Comparison of ENCODE assay signal across 9 cellular contexts in the genomic region with DNA sequence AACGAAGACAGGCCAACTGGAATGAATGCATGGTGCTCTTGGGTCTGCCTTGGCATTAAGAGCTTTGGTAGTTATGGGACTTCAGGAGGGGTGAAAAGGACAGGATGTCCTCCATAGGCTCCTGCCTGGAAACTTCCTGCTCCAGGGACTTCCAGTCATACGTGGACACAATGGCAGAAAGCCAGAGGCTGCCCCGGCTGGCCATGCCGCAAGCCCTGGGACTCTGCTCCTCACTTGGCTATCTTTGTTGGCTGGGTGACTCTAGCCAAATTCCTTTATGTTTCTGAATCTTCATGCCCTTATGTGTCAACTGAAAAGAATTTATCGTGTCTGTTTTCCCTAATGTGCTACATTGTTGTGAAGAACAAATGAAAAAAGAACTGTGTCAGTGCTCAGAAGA.
A peak's percentile ranks its signal among the peaks of the same experiment; 100 is the strongest.
DNase-seq lines count a peak whose midpoint lies in the region; ATAC-seq, FAIRE-seq and TF ChIP-seq lines count a peak whose summit lies in the region.
"Had no signal": no experiment of that assay in that cellular context is flagged by ENCODE, and none has a peak within 500 bp of the region (broad histone marks: within the 10 kb centered on the region; RNA-seq: fewer than 3 reads in every experiment).

No MANE protein-coding gene starts in this region.

- H3K4ac ChIP-seq in trophoblast cell (ENCODE audit: low read depth, low read length), result no peak overlapping the region

- H3K4me1 ChIP-seq in astrocyte (ENCODE audit: insufficient read depth, low read length) (peaks cover 15% of the 10 kb centered on the region), heart left ventricle (peaks cover 0 to 38% (median 14%) of the 10 kb centered on the region in 12 donors), trophoblast cell (ENCODE audit: control insufficient read depth in 1 of 2, insufficient read depth in 2 of 2, low read length in 2 of 2) (peaks cover 8 to 11% of the 10 kb centered on the region in 2 experiments)

- 12 to 25% (median 15%) methylated on average over 5 of the region's 5 CpGs for WGBS in heart left ventricle, 4 donors
- no CpG with 5 or more reads among the region's 5 CpGs for WGBS in trophoblast cell (ENCODE audit: extremely low coverage, insufficient coverage, insufficient read length)

- H4K8ac ChIP-seq in trophoblast cell (ENCODE audit: low read depth, low read length), result no peak overlapping the region

- H2AK5ac ChIP-seq in trophoblast cell (ENCODE audit: low read length), result no peak overlapping the region

- H3K36me3 ChIP-seq in astrocyte (ENCODE audit: insufficient read depth, low read length), result no peaks in the 10 kb centered on the region
- H3K36me3 ChIP-seq in heart left ventricle, result no peaks in the 10 kb centered on the region
- no peaks in the 10 kb centered on the region for H3K36me3 ChIP-seq in trophoblast cell (ENCODE audit: control insufficient read depth in 1 of 2, insufficient read depth in 2 of 2, low read length in 2 of 2)

- H4K12ac ChIP-seq in trophoblast cell (ENCODE audit: low read depth, low read length), result no peak overlapping the region

- peak; percentile 80 for FAIRE-seq in astrocyte (lab: Jason Lieb, UNC)

- H3K18ac ChIP-seq in trophoblast cell (ENCODE audit: low read length), result peak overlapping the region; percentile 32

- peak overlapping the region; percentile 63 for H3K4me2 ChIP-seq in astrocyte (ENCODE audit: low read length)
- H3K4me2 ChIP-seq in trophoblast cell (ENCODE audit: low read length), result no peak overlapping the region

- H3K23ac ChIP-seq in trophoblast cell (ENCODE audit: low read length), result no peak overlapping the region

- no peak for TF ChIP-seq POLR2A in heart left ventricle (IDR thresholded peaks at IDR 0.05)

- H3K36me3 Mint-ChIP-seq in astrocyte (ENCODE audit: low read depth, unreplicated experiment), result peaks cover 5% of the 10 kb centered on the region

- peak; percentile 49 for DNase-seq in Daoy (ENCODE audit: low read depth)
- peak; percentile 77 for DNase-seq in astrocyte (ENCODE audit: low read depth)
- peak; percentile 53 to 81 (median 65) for DNase-seq in heart left ventricle
- DNase-seq in trophoblast cell, result peak; percentile 11 to 57
- no peak for DNase-seq in SIG-M5 (lab: John Stamatoyannopoulos, UW)
- no peak for DNase-seq in midbrain (lab: John Stamatoyannopoulos, UW)
- DNase-seq in activated CD8-positive, alpha-beta memory T cell treated with anti-CD3 and anti-CD28 coated beads for 24 hours, result no peak

- intact Hi-C loops in heart left ventricle (cut with DNase I), result loop anchor here in 1 of 10 donors (10.0 kb wide), 1 partner anchor 226 kb away; no protein-coding TSS in a partner anchor

- no peak overlapping the region for H4K91ac ChIP-seq in trophoblast cell (ENCODE audit: low read depth, low read length)

- peaks cover 27% of the 10 kb centered on the region for H3K4me1 Mint-ChIP-seq in astrocyte (ENCODE audit: low read depth, unreplicated experiment)

- TF ChIP-seq CTCF in astrocyte (IDR thresholded peaks at IDR 0.05; ENCODE audit: insufficient read depth, low read depth, low read length) (no peak), heart left ventricle (IDR thresholded peaks at IDR 0.05) (no peak)

- H4K20me1 ChIP-seq in astrocyte (ENCODE audit: insufficient read depth, low read length), result peaks cover 8% of the 10 kb centered on the region

- H3K9ac ChIP-seq in astrocyte (ENCODE audit: low read length), result peak overlapping the region; percentile 37
- H3K9ac ChIP-seq in trophoblast cell (ENCODE audit: low read length), result no peak overlapping the region

- H3K27ac ChIP-seq in astrocyte (ENCODE audit: low read depth, low read length), result peak overlapping the region; percentile 69
- H3K27ac ChIP-seq in heart left ventricle, result peak overlapping the region in 4 of 12 donors; percentile 9 to 42 (median 38)
- H3K27ac ChIP-seq in trophoblast cell (ENCODE audit: low read depth, low read length), result no peak overlapping the region

- H2BK12ac ChIP-seq in trophoblast cell (ENCODE audit: low read length), result no peak overlapping the region

- peak overlapping the region; percentile 94 for H3K27ac Mint-ChIP-seq in astrocyte (ENCODE audit: unreplicated experiment)

- H3K79me1 ChIP-seq in trophoblast cell (ENCODE audit: low read length), result no peaks in the 10 kb centered on the region

- no peak overlapping the region for H2BK5ac ChIP-seq in trophoblast cell (ENCODE audit: low read depth, low read length, poor library complexity)

- H3K27me3 ChIP-seq in astrocyte (ENCODE audit: insufficient read depth, low read length) (no peaks in the 10 kb centered on the region), heart left ventricle (no peaks in the 10 kb centered on the region), trophoblast cell (ENCODE audit: insufficient read depth, low read length) (no peaks in the 10 kb centered on the region)

- ATAC-seq in heart left ventricle (peak; percentile 69 to 91 (median 84)), HG03135 (IDR thresholded peaks at IDR 0.05; ENCODE audit: unreplicated experiment) (no peak)

- H3K27me3 Mint-ChIP-seq in astrocyte (ENCODE audit: low read depth, unreplicated experiment), result peaks cover 14% of the 10 kb centered on the region

- no peak overlapping the region for H3K14ac ChIP-seq in trophoblast cell (ENCODE audit: low read length)

- H3K9me3 ChIP-seq in astrocyte (ENCODE audit: insufficient read depth, low read depth, low read length), result no peaks in the 10 kb centered on the region
- no peaks in the 10 kb centered on the region for H3K9me3 ChIP-seq in heart left ventricle
- peaks cover 3% of the 10 kb centered on the region for H3K9me3 ChIP-seq in trophoblast cell (ENCODE audit: insufficient read depth, low read depth, low read length)

- H3K79me2 ChIP-seq in astrocyte (ENCODE audit: insufficient read depth, low read length) (no peaks in the 10 kb centered on the region), trophoblast cell (ENCODE audit: control insufficient read depth, insufficient read depth, low read length, poor library complexity) (no peaks in the 10 kb centered on the region)

- peak overlapping the region; percentile 75 for H3K4me3 Mint-ChIP-seq in astrocyte (ENCODE audit: unreplicated experiment)

- H2AFZ ChIP-seq in astrocyte (ENCODE audit: low read depth, low read length) (no peak overlapping the region), trophoblast cell (ENCODE audit: insufficient read depth, low read length, poor library complexity) (no peak overlapping the region)

- H2BK120ac ChIP-seq in trophoblast cell (ENCODE audit: insufficient read depth, low read length, poor library complexity), result no peak overlapping the region

- peaks cover 6% of the 10 kb centered on the region for H3K9me3 Mint-ChIP-seq in astrocyte (ENCODE audit: unreplicated experiment)

- H3K4me3 ChIP-seq in astrocyte (ENCODE audit: insufficient read depth, low read depth, low read length), result no peak overlapping the region
- no peak overlapping the region for H3K4me3 ChIP-seq in heart left ventricle
- no peak overlapping the region for H3K4me3 ChIP-seq in trophoblast cell (ENCODE audit: low read depth, low read length)
- H3K4me3 ChIP-seq: lung had no signal

Comparison
In these comparisons a context has a peak if more than half of its experiments do, and no peak if none do; other contexts are left out.
1. DNase-seq: peak in Daoy (single experiment), astrocyte (single experiment), heart left ventricle (5 of 5) and trophoblast cell (2 of 2); none in SIG-M5 (single experiment), midbrain (single experiment) and activated CD8-positive, alpha-beta memory T cell treated with anti-CD3 and anti-CD28 coated beads for 24 hours (single experiment).